Comparison of ENCODE assay signal across 8 cellular contexts in genomic region chr5:156199045-156199444, GRCh38.
"Had no signal": no experiment of that assay in that cellular context is flagged by ENCODE, and none has a peak within 500 bp of the region (broad histone marks: within the 10 kb centered on the region; RNA-seq: fewer than 3 reads in every experiment).

No MANE protein-coding gene starts in this region.

- DNase-seq: H9, HCEC 1CT, KG1 had no signal

- FAIRE-seq: H1, H54, HTR-8/SVneo, K562 had no signal

- H2AFZ ChIP-seq: GM23338 had no signal

- ATAC-seq: GM23338, K562 had no signal

- H3K4me2 ChIP-seq: GM23338 had no signal

- H3K4me3 ChIP-seq: GM23338, K562 had no signal
